Comparison of ENCODE assay signal across 13 cellular contexts in genomic region chr6:68313911-68314310, GRCh38.
DNase-seq lines count a peak whose midpoint lies in the region; ATAC-seq and TF ChIP-seq lines count a peak whose summit lies in the region.
"Had no signal": no experiment of that assay in that cellular context is flagged by ENCODE, and none has a peak within 500 bp of the region (broad histone marks: within the 10 kb centered on the region; RNA-seq: fewer than 3 reads in every experiment).

No MANE protein-coding gene starts in this region.

- no peak overlapping the region for H3K27ac Mint-ChIP-seq in activated naive CD8-positive, alpha-beta T cell treated with anti-CD3 and anti-CD28 coated beads for 36 hours
- H3K27ac Mint-ChIP-seq: activated T-cell treated with anti-CD3 and anti-CD28 coated beads, Interleukin-2, amount 50 U/mL, for 72 hours had no signal

- H3K36me3 Mint-ChIP-seq in activated naive CD8-positive, alpha-beta T cell treated with anti-CD3 and anti-CD28 coated beads for 36 hours, result no peaks in the 10 kb centered on the region

- DNase-seq in GM12865 (ENCODE audit: low read depth) (no peak), WERI-Rb-1 (no peak), lower lobe of right lung (no peak), GM19238 (ENCODE audit: insufficient read length, low spot score) (no peak), COLO829 (ENCODE audit: low spot score) (no peak)
- no peak for DNase-seq in activated naive CD8-positive, alpha-beta T cell treated with anti-CD3 and anti-CD28 coated beads for 36 hours
- DNase-seq: activated T-cell treated with anti-CD3 and anti-CD28 coated beads, Interleukin-2, amount 50 U/mL, for 72 hours; gastrocnemius medialis; left ventricle myocardium superior; NCI-H1092; thyroid gland had no signal

- H3K27me3 Mint-ChIP-seq in activated naive CD8-positive, alpha-beta T cell treated with anti-CD3 and anti-CD28 coated beads for 36 hours, result no peaks in the 10 kb centered on the region

- no peak overlapping the region for H3K4me3 Mint-ChIP-seq in activated naive CD8-positive, alpha-beta T cell treated with anti-CD3 and anti-CD28 coated beads for 36 hours
- H3K4me3 Mint-ChIP-seq: activated T-cell treated with anti-CD3 and anti-CD28 coated beads, Interleukin-2, amount 50 U/mL, for 72 hours had no signal

- TF ChIP-seq CTCF in GM12865 (IDR thresholded peaks at IDR 0.05; ENCODE audit: insufficient read depth, low read depth, low read length, missing control alignments), result peak; percentile 11
- TF ChIP-seq CTCF in WERI-Rb-1 (IDR thresholded peaks at IDR 0.05; ENCODE audit: low read depth, low read length), result peak; percentile 17; the same call in 1 of the 2 replicates
- peak; percentile 12 for TF ChIP-seq CTCF in lower lobe of right lung (IDR thresholded peaks at IDR 0.05)

- H3K4me1 ChIP-seq in lower lobe of right lung, result no peaks in the 10 kb centered on the region
- H3K4me1 ChIP-seq: gastrocnemius medialis, thyroid gland had no signal

- TF ChIP-seq EP300 in Ishikawa (IDR thresholded peaks at IDR 0.05; ENCODE audit: borderline replicate concordance), result no peak

- peak; percentile 53 for TF ChIP-seq RAD21 in Ishikawa (IDR thresholded peaks at IDR 0.05; ENCODE audit: low read depth)

- H3K9me3 ChIP-seq in WERI-Rb-1 (ENCODE audit: severe bottlenecking), result no peaks in the 10 kb centered on the region
- no peaks in the 10 kb centered on the region for H3K9me3 ChIP-seq in lower lobe of right lung
- H3K9me3 ChIP-seq: gastrocnemius medialis, thyroid gland had no signal

- H3K27me3 ChIP-seq in WERI-Rb-1 (ENCODE audit: insufficient read depth, low read depth, severe bottlenecking) (no peaks in the 10 kb centered on the region), lower lobe of right lung (ENCODE audit: low read depth) (no peaks in the 10 kb centered on the region)
- H3K27me3 ChIP-seq: gastrocnemius medialis, thyroid gland had no signal

- H3K4me1 Mint-ChIP-seq in activated naive CD8-positive, alpha-beta T cell treated with anti-CD3 and anti-CD28 coated beads for 36 hours, result no peaks in the 10 kb centered on the region

- intact Hi-C loops in lower lobe of right lung (cut with DNase I), result no loop called here

- H3K36me3 ChIP-seq in WERI-Rb-1, result no peaks in the 10 kb centered on the region
- H3K36me3 ChIP-seq in lower lobe of right lung, result no peaks in the 10 kb centered on the region
- H3K36me3 ChIP-seq: gastrocnemius medialis, thyroid gland had no signal

- H3K9me3 Mint-ChIP-seq in activated naive CD8-positive, alpha-beta T cell treated with anti-CD3 and anti-CD28 coated beads for 36 hours, result no peaks in the 10 kb centered on the region

- no peak overlapping the region for H3K27ac ChIP-seq in WERI-Rb-1
- no peak overlapping the region for H3K27ac ChIP-seq in lower lobe of right lung
- H3K27ac ChIP-seq: gastrocnemius medialis, thyroid gland had no signal

- ATAC-seq in lower lobe of right lung (no peak), HG03469 (IDR thresholded peaks at IDR 0.05; ENCODE audit: unreplicated experiment) (no peak)
- ATAC-seq: activated T-cell treated with anti-CD3 and anti-CD28 coated beads, Interleukin-2, amount 50 U/mL, for 72 hours; gastrocnemius medialis; left ventricle myocardium superior had no signal

- H3K4me3 ChIP-seq in GM12865 (ENCODE audit: low read depth, low read length) (no peak overlapping the region), WERI-Rb-1 (ENCODE audit: low read depth, low read length) (no peak overlapping the region), lower lobe of right lung (no peak overlapping the region)
- H3K4me3 ChIP-seq: gastrocnemius medialis, thyroid gland had no signal

TF ChIP-seq in Ishikawa, 13 proteins besides CTCF, POLR2A, EP300 and RAD21:
- TF ChIP-seq NFIC (IDR thresholded peaks at IDR 0.05), result no peak
